ENCODE assay signal across 21 cellular contexts in the genomic region with DNA sequence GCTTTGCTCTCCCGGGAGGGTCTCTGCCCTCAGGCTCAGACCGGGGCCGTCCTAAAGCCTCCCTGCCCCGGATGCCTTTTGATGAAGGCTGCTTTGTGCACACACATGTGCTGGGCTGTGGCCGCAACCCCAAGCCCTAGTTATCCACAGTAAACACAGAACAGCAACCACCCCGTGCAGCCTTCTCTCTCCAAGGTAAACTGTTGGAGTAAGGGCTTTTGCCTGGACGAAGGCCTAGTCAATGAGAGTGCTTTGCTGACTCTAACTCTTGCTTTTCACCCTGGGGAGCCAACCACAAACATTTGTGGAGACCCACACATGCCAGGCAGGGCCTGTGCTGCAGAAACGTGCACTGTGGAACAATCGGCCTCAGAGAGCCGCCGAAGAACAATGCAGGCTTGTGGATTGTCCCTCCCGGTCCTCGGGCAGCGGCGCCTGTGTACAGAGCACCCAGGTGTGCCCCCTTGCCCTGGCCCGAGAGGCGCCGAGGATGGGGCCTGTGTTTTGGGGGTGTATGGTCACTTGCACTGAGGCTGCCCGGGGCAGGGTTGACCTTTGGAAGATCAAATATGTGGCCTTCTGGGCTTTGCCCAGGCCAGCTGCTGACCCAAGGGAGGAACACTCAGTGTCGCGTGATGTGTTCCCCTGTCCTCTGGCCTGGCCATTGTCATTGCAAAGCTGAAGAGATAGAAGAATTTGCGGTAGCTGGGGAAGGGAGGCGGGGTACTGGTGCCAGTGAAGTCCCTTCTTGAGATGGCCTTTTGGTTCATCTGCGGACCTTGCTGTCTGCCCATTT. TPM values are rescaled to one million over a fixed set of nuclear protein-coding genes. Genes with fewer than 3 reads are reported as not detected.
DNase-seq lines count a peak whose midpoint lies in the region; ATAC-seq and TF ChIP-seq lines count a peak whose summit lies in the region.
"Had no signal": no experiment of that assay in that cellular context is flagged by ENCODE, and none has a peak within 500 bp of the region (broad histone marks: within the 10 kb centered on the region; RNA-seq: fewer than 3 reads in every experiment).

No MANE protein-coding gene starts in this region.

- H3K27me3 ChIP-seq in GM23338 (ENCODE audit: insufficient read depth), result no peaks in the 10 kb centered on the region
- H3K27me3 ChIP-seq in right lobe of liver, result no peaks in the 10 kb centered on the region
- H3K27me3 ChIP-seq: foreskin keratinocyte, neutrophil had no signal

- TF ChIP-seq CTCF in GM23338 (conservative IDR thresholded peaks at IDR 0.05; ENCODE audit: low read depth in 2 of 2) (no peak), right lobe of liver (IDR thresholded peaks at IDR 0.05) (no peak), foreskin fibroblast (IDR thresholded peaks at IDR 0.05; ENCODE audit: low read depth, low read length) (no peak)

- peaks cover 4% of the 10 kb centered on the region; the same call in 1 of the 2 replicates for H4K20me1 ChIP-seq in GM23338 (replicated peaks; ENCODE audit: insufficient read depth)

- no peaks in the 10 kb centered on the region for H3F3A ChIP-seq in GM23338 (replicated peaks; ENCODE audit: low read depth)

- H3K27ac ChIP-seq in GM23338 (ENCODE audit: low read depth), result no peak overlapping the region
- H3K27ac ChIP-seq in cingulate gyrus (ENCODE audit: low read depth, low read length), result peak overlapping the region; percentile 98
- peak overlapping the region; percentile 57 to 94 (median 76) for H3K27ac ChIP-seq in right lobe of liver
- H3K27ac ChIP-seq: foreskin keratinocyte, neutrophil had no signal

- H3K4me1 ChIP-seq in GM23338 (ENCODE audit: insufficient read depth) (peaks cover 10% of the 10 kb centered on the region), right lobe of liver (peaks cover 0 to 65% (median 27%) of the 10 kb centered on the region in 4 donors)

- WGBS in right lobe of liver (ENCODE audit: insufficient coverage, low coverage, low lambda C conversion rate, missing lambda C conversion rate), result 0% methylated on average over 1 of the region's 24 CpGs

- peaks cover 10% of the 10 kb centered on the region; the same call in 1 of the 2 replicates for H3K36me3 ChIP-seq in GM23338 (ENCODE audit: insufficient read depth)
- H3K36me3 ChIP-seq in right lobe of liver, result no peaks in the 10 kb centered on the region
- H3K36me3 ChIP-seq: neutrophil had no signal

- H3K36me3 Mint-ChIP-seq in GM23338 (ENCODE audit: low read depth), result peaks cover 11% of the 10 kb centered on the region
- H3K36me3 Mint-ChIP-seq in immature natural killer cell, result peaks cover 0 to 7% (median 2%) of the 10 kb centered on the region in 3 donors

- intact Hi-C loops in right lobe of liver (cut with DNase I) (no loop called here), sciatic nerve (cut with DNase I) (no loop called here)

- no peak for DNase-seq in GM23338 (ENCODE audit: low spot score)
- peak; percentile 77 to 92 (median 89) for DNase-seq in right lobe of liver
- no peak for DNase-seq in sciatic nerve (ENCODE audit: low spot score)
- no peak for DNase-seq in immature natural killer cell
- DNase-seq in foreskin fibroblast, result no peak
- DNase-seq in NAMALWA (ENCODE audit: low spot score), result no peak
- no peak for DNase-seq in activated CD4-positive, alpha-beta T cell treated with anti-CD3 and anti-CD28 coated beads for 1 hour
- DNase-seq: activated CD4-positive, alpha-beta T cell treated with anti-CD3 and anti-CD28 coated beads for 48 hours; activated naive CD4-positive, alpha-beta T cell treated with anti-CD3 and anti-CD28 coated beads for 36 hours; DMS53; foreskin keratinocyte; mammary epithelial cell; NCI-H187 treated with DMSO at 0.1 percent for 48 hours; NCI-H524; OCI-M1; T-helper 9 cell had no signal

- H3K4me3 ChIP-seq in GM23338 (no peak overlapping the region), right lobe of liver (peak overlapping the region in 1 of 3 donors; percentile 26), foreskin fibroblast (ENCODE audit: low read depth in 1 of 2, low read length in 2 of 2) (no peak overlapping the region)
- H3K4me3 ChIP-seq: skin epidermis had no signal

- H3K4me3 Mint-ChIP-seq in GM23338 (no peak overlapping the region), immature natural killer cell (no peak overlapping the region)
- H3K4me3 Mint-ChIP-seq: activated naive CD4-positive, alpha-beta T cell treated with anti-CD3 and anti-CD28 coated beads for 36 hours; central memory CD8-positive, alpha-beta T cell; IgD-negative memory B cell had no signal

- 0 out of 2 replicates have a peak, but pooled peaks cover 7% of the 10 kb centered on the region for H3K9me2 ChIP-seq in GM23338 (ENCODE audit: insufficient read depth)

- H3K9me3 Mint-ChIP-seq in GM23338, result no peaks in the 10 kb centered on the region
- peaks cover 0 to 3% (median under 1%) of the 10 kb centered on the region in 6 donors for H3K9me3 Mint-ChIP-seq in immature natural killer cell

- no peak overlapping the region for H2AFZ ChIP-seq in GM23338

- H3K4me2 ChIP-seq in GM23338, result no peak overlapping the region

- no peak overlapping the region; the same call in 1 of the 2 replicates for H3K27ac Mint-ChIP-seq in GM23338
- H3K27ac Mint-ChIP-seq in immature natural killer cell, result no peak overlapping the region
- H3K27ac Mint-ChIP-seq: activated naive CD4-positive, alpha-beta T cell treated with anti-CD3 and anti-CD28 coated beads for 36 hours; IgD-negative memory B cell had no signal

- H3K4me1 Mint-ChIP-seq in GM23338 (peaks cover 24% of the 10 kb centered on the region), immature natural killer cell (no peaks in the 10 kb centered on the region)
- H3K4me1 Mint-ChIP-seq: central memory CD8-positive, alpha-beta T cell had no signal

- ATAC-seq in GM23338 (peak; percentile 19; the same call in 2 of the 3 replicates), right lobe of liver (peak; percentile 72 to 86 (median 78)), sciatic nerve (peak; percentile 83)
- ATAC-seq: foreskin keratinocyte had no signal

- no peaks in the 10 kb centered on the region for H3K9me3 ChIP-seq in right lobe of liver
- H3K9me3 ChIP-seq: neutrophil had no signal

- peaks cover 41% of the 10 kb centered on the region for H3K79me2 ChIP-seq in GM23338 (replicated peaks; ENCODE audit: insufficient read depth)

- TF ChIP-seq POLR2A in right lobe of liver (IDR thresholded peaks at IDR 0.05), result peak; percentile 30

- H3K27me3 Mint-ChIP-seq in GM23338 (ENCODE audit: insufficient read depth, low read depth, poor library complexity) (peaks cover 5% of the 10 kb centered on the region), immature natural killer cell (ENCODE audit: low read depth in 3 of 3) (peaks cover 2 to 3% (median 2%) of the 10 kb centered on the region in 3 donors)
- H3K27me3 Mint-ChIP-seq: IgD-negative memory B cell had no signal

TF ChIP-seq in GM23338, 12 proteins besides CTCF, POLR2A, EP300 and RAD21:
- TF ChIP-seq ZNF114 (CRISPR knock-in tag; IDR thresholded peaks at IDR 0.05) (no peak), EZH2 (IDR thresholded peaks at IDR 0.05; ENCODE audit: low read depth, unreplicated experiment) (no peak)
TF ChIP-seq in GM23338: peak in this region for 0.

RNA-seq across cellular contexts. Expression of a gene that starts 37.0 kb away (rescaled TPM):
- 9.6 and 14.4 TPM in 2 replicates for total RNA-seq in GM23338 (2014; rRNA removed; shearing (Covaris generic))
- polyA plus RNA-seq in GM23338 (2016; fragmentation: Nextera tagmentation; extraction: Ambion mirVana) (6.3 and 8.6 TPM in 2 replicates), immature natural killer cell (1 to 10 TPM in 1 of 3 donors, under 1 TPM in 1, not detected in 1; 0.28 to 1.2 TPM)
- total RNA-seq in right lobe of liver (10 to 100 TPM; 29.0 to 60.6 (median 43.1) TPM), sciatic nerve (81.9 TPM)
- polyA plus RNA-seq: IgD-negative memory B cell had no signal

Comparison
In these comparisons a context has a peak if more than half of its experiments do, and no peak if none do; other contexts are left out.
1. ATAC-seq: peak in every context shown above with its lines; median percentile 83 in sciatic nerve; 78 in right lobe of liver; 19 in GM23338.
2. DNase-seq: peak in right lobe of liver (3 of 3); none in GM23338 (single experiment), sciatic nerve (single experiment), immature natural killer cell (0 of 3), foreskin fibroblast (0 of 2), NAMALWA (single experiment) and activated CD4-positive, alpha-beta T cell treated with anti-CD3 and anti-CD28 coated beads for 1 hour (single experiment).